Comparison of ENCODE assay signal across 1 cellular context in the genomic region with DNA sequence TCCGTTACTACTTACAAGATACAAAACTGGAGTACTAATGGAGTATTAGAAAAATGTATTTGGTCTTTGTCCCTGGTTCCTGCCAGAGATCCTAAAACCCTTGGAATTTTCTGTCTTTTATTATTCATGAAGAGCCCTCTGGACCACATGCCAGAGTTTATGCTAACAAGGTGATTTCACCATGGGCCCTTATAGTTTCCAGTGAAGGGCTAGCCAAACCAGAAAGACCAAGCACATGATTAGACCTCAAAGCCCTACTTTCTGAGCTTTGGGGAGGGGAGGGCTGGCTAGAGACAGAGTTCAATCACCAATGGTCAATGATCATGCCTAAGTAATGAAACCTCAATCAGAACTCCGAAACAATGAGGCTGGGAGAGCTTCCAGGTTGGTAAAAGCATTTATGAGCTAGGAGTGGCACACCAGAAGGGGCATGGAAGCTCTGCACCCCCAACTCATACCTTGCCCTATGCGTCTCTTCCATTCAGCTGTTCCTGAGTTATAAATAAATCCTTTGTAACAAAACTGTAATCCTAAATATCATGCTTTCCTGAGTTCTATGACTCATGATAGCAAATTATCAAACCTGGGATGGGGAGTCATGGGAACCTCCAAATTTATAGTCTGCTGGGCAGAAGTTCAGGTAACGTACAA.
TF ChIP-seq lines count a peak whose summit lies in the region.

No MANE protein-coding gene starts in this region.

TF ChIP-seq in GM23338, 12 proteins besides CTCF, POLR2A, EP300 and RAD21 (continued from another document):
- TF ChIP-seq, protein P1, sequence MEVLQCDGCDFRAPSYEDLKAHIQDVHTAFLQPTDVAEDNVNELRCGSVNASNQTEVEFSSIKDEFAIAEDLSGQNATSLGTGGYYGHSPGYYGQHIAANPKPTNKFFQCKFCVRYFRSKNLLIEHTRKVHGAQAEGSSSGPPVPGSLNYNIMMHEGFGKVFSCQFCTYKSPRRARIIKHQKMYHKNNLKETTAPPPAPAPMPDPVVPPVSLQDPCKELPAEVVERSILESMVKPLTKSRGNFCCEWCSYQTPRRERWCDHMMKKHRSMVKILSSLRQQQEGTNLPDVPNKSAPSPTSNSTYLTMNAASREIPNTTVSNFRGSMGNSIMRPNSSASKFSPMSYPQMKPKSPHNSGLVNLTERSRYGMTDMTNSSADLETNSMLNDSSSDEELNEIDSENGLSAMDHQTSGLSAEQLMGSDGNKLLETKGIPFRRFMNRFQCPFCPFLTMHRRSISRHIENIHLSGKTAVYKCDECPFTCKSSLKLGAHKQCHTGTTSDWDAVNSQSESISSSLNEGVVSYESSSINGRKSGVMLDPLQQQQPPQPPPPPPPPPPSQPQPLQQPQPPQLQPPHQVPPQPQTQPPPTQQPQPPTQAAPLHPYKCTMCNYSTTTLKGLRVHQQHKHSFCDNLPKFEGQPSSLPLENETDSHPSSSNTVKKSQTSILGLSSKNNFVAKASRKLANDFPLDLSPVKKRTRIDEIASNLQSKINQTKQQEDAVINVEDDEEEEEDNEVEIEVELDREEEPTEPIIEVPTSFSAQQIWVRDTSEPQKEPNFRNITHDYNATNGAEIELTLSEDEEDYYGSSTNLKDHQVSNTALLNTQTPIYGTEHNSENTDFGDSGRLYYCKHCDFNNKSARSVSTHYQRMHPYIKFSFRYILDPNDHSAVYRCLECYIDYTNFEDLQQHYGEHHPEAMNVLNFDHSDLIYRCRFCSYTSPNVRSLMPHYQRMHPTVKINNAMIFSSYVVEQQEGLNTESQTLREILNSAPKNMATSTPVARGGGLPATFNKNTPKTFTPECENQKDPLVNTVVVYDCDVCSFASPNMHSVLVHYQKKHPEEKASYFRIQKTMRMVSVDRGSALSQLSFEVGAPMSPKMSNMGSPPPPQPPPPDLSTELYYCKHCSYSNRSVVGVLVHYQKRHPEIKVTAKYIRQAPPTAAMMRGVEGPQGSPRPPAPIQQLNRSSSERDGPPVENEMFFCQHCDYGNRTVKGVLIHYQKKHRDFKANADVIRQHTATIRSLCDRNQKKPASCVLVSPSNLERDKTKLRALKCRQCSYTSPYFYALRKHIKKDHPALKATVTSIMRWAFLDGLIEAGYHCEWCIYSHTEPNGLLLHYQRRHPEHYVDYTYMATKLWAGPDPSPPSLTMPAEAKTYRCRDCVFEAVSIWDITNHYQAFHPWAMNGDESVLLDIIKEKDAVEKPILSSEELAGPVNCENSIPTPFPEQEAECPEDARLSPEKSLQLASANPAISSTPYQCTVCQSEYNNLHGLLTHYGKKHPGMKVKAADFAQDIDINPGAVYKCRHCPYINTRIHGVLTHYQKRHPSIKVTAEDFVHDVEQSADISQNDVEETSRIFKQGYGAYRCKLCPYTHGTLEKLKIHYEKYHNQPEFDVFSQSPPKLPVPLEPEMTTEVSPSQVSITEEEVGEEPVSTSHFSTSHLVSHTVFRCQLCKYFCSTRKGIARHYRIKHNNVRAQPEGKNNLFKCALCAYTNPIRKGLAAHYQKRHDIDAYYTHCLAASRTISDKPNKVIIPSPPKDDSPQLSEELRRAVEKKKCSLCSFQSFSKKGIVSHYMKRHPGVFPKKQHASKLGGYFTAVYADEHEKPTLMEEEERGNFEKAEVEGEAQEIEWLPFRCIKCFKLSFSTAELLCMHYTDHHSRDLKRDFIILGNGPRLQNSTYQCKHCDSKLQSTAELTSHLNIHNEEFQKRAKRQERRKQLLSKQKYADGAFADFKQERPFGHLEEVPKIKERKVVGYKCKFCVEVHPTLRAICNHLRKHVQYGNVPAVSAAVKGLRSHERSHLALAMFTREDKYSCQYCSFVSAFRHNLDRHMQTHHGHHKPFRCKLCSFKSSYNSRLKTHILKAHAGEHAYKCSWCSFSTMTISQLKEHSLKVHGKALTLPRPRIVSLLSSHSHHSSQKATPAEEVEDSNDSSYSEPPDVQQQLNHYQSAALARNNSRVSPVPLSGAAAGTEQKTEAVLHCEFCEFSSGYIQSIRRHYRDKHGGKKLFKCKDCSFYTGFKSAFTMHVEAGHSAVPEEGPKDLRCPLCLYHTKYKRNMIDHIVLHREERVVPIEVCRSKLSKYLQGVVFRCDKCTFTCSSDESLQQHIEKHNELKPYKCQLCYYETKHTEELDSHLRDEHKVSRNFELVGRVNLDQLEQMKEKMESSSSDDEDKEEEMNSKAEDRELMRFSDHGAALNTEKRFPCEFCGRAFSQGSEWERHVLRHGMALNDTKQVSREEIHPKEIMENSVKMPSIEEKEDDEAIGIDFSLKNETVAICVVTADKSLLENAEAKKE (CRISPR knock-in tag; IDR thresholded peaks at IDR 0.05) = no peak
